In genomic region chr5:139481580-139482049, GRCh38 we compare ENCODE assay signal across 8 cellular contexts. TPM values are rescaled to one million over a fixed set of nuclear protein-coding genes. Genes with fewer than 3 reads are reported as not detected.
DNase-seq lines count a peak whose midpoint lies in the region; ATAC-seq, FAIRE-seq and TF ChIP-seq lines count a peak whose summit lies in the region.

No MANE protein-coding gene starts in this region.

- intact Hi-C loops in body of pancreas (cut with DNase I) = no loop called here
- intact Hi-C loops in HepG2 (cut with micrococcal nuclease; ENCODE audit: unreplicated experiment) = no loop called here
- intact Hi-C loops in transverse colon (cut with DNase I; ENCODE audit: low total_unique reads) = no loop called here

- H3K9me3 ChIP-seq in body of pancreas (no peaks in the 10 kb centered on the region), HepG2 (ENCODE audit: low read length) (no peaks in the 10 kb centered on the region), transverse colon (no peaks in the 10 kb centered on the region)

- peak; percentile 33 for DNase-seq in NCI-H2196 (lab: John Stamatoyannopoulos, UW; ENCODE audit: unreplicated experiment)
- no peak for DNase-seq in NCI-H2196 treated with DMSO at 0.1 percent for 48 hours (lab: John Stamatoyannopoulos, UW; ENCODE audit: unreplicated experiment)
- no peak for DNase-seq in Jurkat, Clone E6-1 (ENCODE audit: low read depth, low spot score)
- DNase-seq in body of pancreas = peak in 1 of 4 donors; percentile 31
- no peak for DNase-seq in HepG2 (ENCODE audit: low spot score)
- DNase-seq in transverse colon = peak; percentile 39
- DNase-seq in middle frontal gyrus (ENCODE audit: extremely low spot score, low spot score) = no peak
- DNase-seq in NCI-H1105 treated with DMSO at 0.1 percent for 48 hours (lab: John Stamatoyannopoulos, UW) = no peak

- H3K9ac ChIP-seq in HepG2 (ENCODE audit: insufficient read depth, low read depth, low read length) = 0 out of 2 replicates have a peak overlapping the region, but pooled peaks have one; percentile 33

- in situ Hi-C loops in HepG2 (cut with HindIII; ENCODE audit: extremely low pct_ligation_motif_present, low pct_unique_long_range_greater_than_20kb) = no loop called here
- in situ Hi-C loops in transverse colon (cut with MboI; ENCODE audit: low pct_ligation_motif_present in 1 of 4, low pct_unique_long_range_greater_than_20kb in 1 of 4, low sequenced_read_pairs in 3 of 4) = no loop called here

- TF ChIP-seq CTCF in body of pancreas (IDR thresholded peaks at IDR 0.05) = no peak
- no peak for TF ChIP-seq CTCF in HepG2 (CRISPR knock-in tag; IDR thresholded peaks at IDR 0.05)
- peak in 1 of 5 experiments; percentile 27 for TF ChIP-seq CTCF in transverse colon (IDR thresholded peaks at IDR 0.05)

- CTCF ChIA-PET in HepG2 (lab: Yijun Ruan, JAX; ENCODE audit: low intra/inter-chr PET ratio, low total read pairs) = no interaction called here

- H3K4me3 ChIP-seq in Jurkat, Clone E6-1 (ENCODE audit: low read length) = peak overlapping the region; percentile 72
- no peak overlapping the region for H3K4me3 ChIP-seq in body of pancreas
- peak overlapping the region; percentile 37 to 60 (median 44); a peak in 5 of 6 replicates for H3K4me3 ChIP-seq in HepG2 (replicated peaks in 1 of 3; ENCODE audit: insufficient read depth in 1 of 3, low read depth in 2 of 3, low read length in 3 of 3)
- H3K4me3 ChIP-seq in transverse colon = peak overlapping the region; percentile 8 to 49 (median 30)

- 60% methylated on average over 4 of the region's 5 CpGs; no CpG with 5 or more reads in 1 of the 2 donors for WGBS in body of pancreas, 2 donors
- WGBS in HepG2 (ENCODE audit: low lambda C conversion rate) = no CpG with 5 or more reads among the region's 5 CpGs
- 51% methylated on average over 5 of the region's 5 CpGs; no CpG with 5 or more reads in 1 of the 2 donors for WGBS in transverse colon (ENCODE audit: low coverage in 1 of 2), 2 donors

- H2AFZ ChIP-seq in HepG2 (ENCODE audit: low read length) = peak overlapping the region; percentile 94

- no peaks in the 10 kb centered on the region for H3K27me3 ChIP-seq in body of pancreas
- H3K27me3 ChIP-seq in HepG2 (ENCODE audit: control insufficient read depth in 1 of 2, insufficient read depth in 2 of 2, low read length in 2 of 2) = peaks cover 0 to 3% of the 10 kb centered on the region in 2 experiments; a peak in 2 of 5 replicates
- no peaks in the 10 kb centered on the region for H3K27me3 ChIP-seq in transverse colon

- TF ChIP-seq POLR2A in body of pancreas (IDR thresholded peaks at IDR 0.05) (no peak), HepG2 (IDR thresholded peaks at IDR 0.05; ENCODE audit: insufficient read depth in 1 of 2, low read depth in 2 of 2, low read length in 2 of 2) (no peak), transverse colon (IDR thresholded peaks at IDR 0.05) (no peak)

- POLR2A ChIA-PET in HepG2 (lab: Yijun Ruan, JAX) = interaction anchor here (1.0 to 2.6 kb wide), 4 partner anchors 14 to 79 kb away, joined by 3 to 24 read pairs (median 9); partner anchors contain the start of genes DNAJC18 and UBE2D2

- no peak for TF ChIP-seq EP300 in HepG2 (IDR thresholded peaks at IDR 0.05; ENCODE audit: low read depth in 2 of 2, low read length in 2 of 2)
- no peak for TF ChIP-seq EP300 in HepG2 (CRISPR knock-in tag; IDR thresholded peaks at IDR 0.05; ENCODE audit: borderline replicate concordance)
- TF ChIP-seq EP300 in transverse colon (IDR thresholded peaks at IDR 0.05; ENCODE audit: low read depth) = no peak

- ATAC-seq in body of pancreas = peak; percentile 7
- ATAC-seq in HepG2 = peak; percentile 58

- TF ChIP-seq RAD21 in HepG2 (CRISPR knock-in tag; IDR thresholded peaks at IDR 0.05) = no peak

- no peak for FAIRE-seq in HepG2 (lab: Jason Lieb, UNC)

- peak overlapping the region; percentile 86 for H3K4me2 ChIP-seq in HepG2 (ENCODE audit: low read depth, low read length)

- no peaks in the 10 kb centered on the region for H4K20me1 ChIP-seq in HepG2 (ENCODE audit: insufficient read depth, low read length)

- BruUV-seq in HepG2 (replicated peaks; lab: Mats Ljungman, UMichigan) = no TSS peak

- H3K4me1 ChIP-seq in body of pancreas (peaks cover 9% of the 10 kb centered on the region), HepG2 (ENCODE audit: insufficient read depth, low read length) (peaks cover 22% of the 10 kb centered on the region), transverse colon (peaks cover 0 to 38% (median 23%) of the 10 kb centered on the region in 4 donors)

- no peaks in the 10 kb centered on the region for H3K79me2 ChIP-seq in HepG2 (ENCODE audit: insufficient read depth, low read length)

- H3K27ac ChIP-seq in body of pancreas = peak overlapping the region; percentile 33 to 86 (median 70)
- H3K27ac ChIP-seq in HepG2 (ENCODE audit: extremely low read length, insufficient read depth, low read length) = no peak overlapping the region
- H3K27ac ChIP-seq in transverse colon = peak overlapping the region; percentile 88 to 89 (median 89)

- H3K36me3 ChIP-seq in body of pancreas (replicated peaks in 1 of 2; ENCODE audit: insufficient read depth in 1 of 2, low read depth in 2 of 2) = no peaks in the 10 kb centered on the region
- H3K36me3 ChIP-seq in HepG2 (replicated peaks in 1 of 2; ENCODE audit: control insufficient read depth in 1 of 2, insufficient read depth in 2 of 2, low read length in 2 of 2) = no peaks in the 10 kb centered on the region
- no peaks in the 10 kb centered on the region for H3K36me3 ChIP-seq in transverse colon

RNA-seq across cellular contexts. Expression of gene STING1, which starts 0.9 kb away (rescaled TPM):
- polyA plus RNA-seq in Jurkat, Clone E6-1 (2012; ENCODE audit: insufficient read depth, insufficient read length) = 45.1 TPM
- total RNA-seq in body of pancreas = 10 to 100 TPM in 1 of 2 donors, 1 to 10 TPM in 1; 6.7 to 24.4 TPM
- total RNA-seq in HepG2 (2016; rRNA removed; fragmentation: Illumina TruSeq; extraction: Trizol) = 0.56 and 1.3 TPM in 2 replicates
- 0.40 and 0.71 TPM in 2 replicates for total RNA-seq in HepG2 (2016; cell fraction: cytosol; rRNA removed; fragmentation: Illumina TruSeq; extraction: Trizol; ENCODE audit: low read depth)
- total RNA-seq in HepG2 (2016; cell fraction: insoluble cytoplasmic fraction; rRNA removed; fragmentation: Illumina TruSeq; extraction: Trizol) = 0.59 and 1.8 TPM in 2 replicates
- 1.0 and 1.5 TPM in 2 replicates for total RNA-seq in HepG2 (2016; cell fraction: membrane; rRNA removed; fragmentation: Illumina TruSeq; extraction: Trizol)
- 2.5 and 3.9 TPM in 2 replicates for total RNA-seq in HepG2 (2016; cell fraction: nucleus; rRNA removed; fragmentation: Illumina TruSeq; extraction: Trizol)
- polyA plus RNA-seq in HepG2 (2011; rRNA removed) = 4.4 and 5.1 TPM in 2 replicates
- 2.4 and 3.4 TPM in 2 replicates for polyA plus RNA-seq in HepG2 (2011; cell fraction: cytosol; rRNA removed)
- 22.3 and 29.1 TPM in 2 replicates for polyA plus RNA-seq in HepG2 (2011; cell fraction: nucleus; rRNA removed)
- 2.3 and 2.4 TPM in 2 replicates for polyA plus RNA-seq in HepG2 (2012)
- 0.61 and 0.71 TPM in 2 replicates for polyA plus RNA-seq in HepG2 (2016; cell fraction: cytosol; fragmentation: Illumina TruSeq; extraction: Trizol; ENCODE audit: low read depth)
- polyA plus RNA-seq in HepG2 (2016; cell fraction: insoluble cytoplasmic fraction; fragmentation: Illumina TruSeq; extraction: Trizol; ENCODE audit: low read depth) = 1.1 and 1.5 TPM in 2 replicates
- 0.69 and 1.1 TPM in 2 replicates for polyA plus RNA-seq in HepG2 (2016; cell fraction: membrane; fragmentation: Illumina TruSeq; extraction: Trizol; ENCODE audit: low read depth)
- 4.0 and 5.3 TPM in 2 replicates for polyA plus RNA-seq in HepG2 (2016; cell fraction: nucleus; fragmentation: Illumina TruSeq; extraction: Trizol; ENCODE audit: insufficient read depth, low read depth)
- polyA minus RNA-seq in HepG2 (2011; rRNA and poly(A)+ RNA removed; ENCODE audit: low replicate concordance) = 3.6 and 36.7 TPM in 2 replicates
- 2.2 and 3.8 TPM in 2 replicates for polyA minus RNA-seq in HepG2 (2011; cell fraction: cytosol; rRNA and poly(A)+ RNA removed)
- polyA minus RNA-seq in HepG2 (2011; cell fraction: nucleus; rRNA and poly(A)+ RNA removed) = 4.4 and 5.2 TPM in 2 replicates
- 10 to 100 TPM; 12.2 to 51.5 (median 19.1) TPM for total RNA-seq in transverse colon

RNA-seq across cellular contexts. Expression of gene SMIM33, which starts 10.8 kb away (rescaled TPM):
- 0.44 TPM for polyA plus RNA-seq in Jurkat, Clone E6-1 (2012; ENCODE audit: insufficient read depth, insufficient read length)
- not detected for total RNA-seq in body of pancreas
- total RNA-seq in HepG2 (2016; rRNA removed; fragmentation: Illumina TruSeq; extraction: Trizol) = not detected in 2 replicates
- total RNA-seq in HepG2 (2016; cell fraction: cytosol; rRNA removed; fragmentation: Illumina TruSeq; extraction: Trizol; ENCODE audit: low read depth) = not detected in 2 replicates
- total RNA-seq in HepG2 (2016; cell fraction: insoluble cytoplasmic fraction; rRNA removed; fragmentation: Illumina TruSeq; extraction: Trizol) = not detected in 2 replicates
- not detected in 2 replicates for total RNA-seq in HepG2 (2016; cell fraction: membrane; rRNA removed; fragmentation: Illumina TruSeq; extraction: Trizol)
- total RNA-seq in HepG2 (2016; cell fraction: nucleus; rRNA removed; fragmentation: Illumina TruSeq; extraction: Trizol) = not detected in 2 replicates
- polyA plus RNA-seq in HepG2 (2011; rRNA removed) = 0.03 TPM in 1 of 2 replicates, not detected in the other
- polyA plus RNA-seq in HepG2 (2011; cell fraction: cytosol; rRNA removed) = not detected in 2 replicates
- polyA plus RNA-seq in HepG2 (2011; cell fraction: nucleus; rRNA removed) = not detected in 2 replicates
- polyA plus RNA-seq in HepG2 (2012) = not detected in 2 replicates
- polyA plus RNA-seq in HepG2 (2016; cell fraction: cytosol; fragmentation: Illumina TruSeq; extraction: Trizol; ENCODE audit: low read depth) = not detected in 2 replicates
- polyA plus RNA-seq in HepG2 (2016; cell fraction: insoluble cytoplasmic fraction; fragmentation: Illumina TruSeq; extraction: Trizol; ENCODE audit: low read depth) = not detected in 2 replicates
- not detected in 2 replicates for polyA plus RNA-seq in HepG2 (2016; cell fraction: membrane; fragmentation: Illumina TruSeq; extraction: Trizol; ENCODE audit: low read depth)
- not detected in 2 replicates for polyA plus RNA-seq in HepG2 (2016; cell fraction: nucleus; fragmentation: Illumina TruSeq; extraction: Trizol; ENCODE audit: insufficient read depth, low read depth)
- 0.18 TPM in 1 of 2 replicates, not detected in the other for polyA minus RNA-seq in HepG2 (2011; rRNA and poly(A)+ RNA removed; ENCODE audit: low replicate concordance)
- polyA minus RNA-seq in HepG2 (2011; cell fraction: cytosol; rRNA and poly(A)+ RNA removed) = not detected in 2 replicates
- not detected in 2 replicates for polyA minus RNA-seq in HepG2 (2011; cell fraction: nucleus; rRNA and poly(A)+ RNA removed)
- under 1 TPM in 2 of 4 donors, not detected in 2; 0.55 to 0.64 TPM for total RNA-seq in transverse colon

RNA-seq across cellular contexts. Expression of gene ECSCR, which starts 19.1 kb away (rescaled TPM):
- 1.4 TPM for polyA plus RNA-seq in Jurkat, Clone E6-1 (2012; ENCODE audit: insufficient read depth, insufficient read length)
- total RNA-seq in body of pancreas (1 to 10 TPM; 2.6 to 6.2 TPM), HepG2 (2016; rRNA removed; fragmentation: Illumina TruSeq; extraction: Trizol) (not detected in 2 replicates), transverse colon (1 to 10 TPM in 3 of 4 donors, not detected in 1; 2.2 to 4.8 (median 3.6) TPM)
- total RNA-seq in HepG2 (2016; cell fraction: cytosol; rRNA removed; fragmentation: Illumina TruSeq; extraction: Trizol; ENCODE audit: low read depth) = not detected in 2 replicates
- total RNA-seq in HepG2 (2016; cell fraction: insoluble cytoplasmic fraction; rRNA removed; fragmentation: Illumina TruSeq; extraction: Trizol) = 0.18 TPM in 1 of 2 replicates, not detected in the other
- total RNA-seq in HepG2 (2016; cell fraction: membrane; rRNA removed; fragmentation: Illumina TruSeq; extraction: Trizol) = 0.34 and 0.48 TPM in 2 replicates
- not detected in 2 replicates for total RNA-seq in HepG2 (2016; cell fraction: nucleus; rRNA removed; fragmentation: Illumina TruSeq; extraction: Trizol)
- 0.13 and 0.18 TPM in 2 replicates for polyA plus RNA-seq in HepG2 (2011; rRNA removed)
- polyA plus RNA-seq in HepG2 (2011; cell fraction: cytosol; rRNA removed) = 0.07 TPM in 1 of 2 replicates, not detected in the other
- polyA plus RNA-seq in HepG2 (2011; cell fraction: nucleus; rRNA removed) = 0.14 and 0.27 TPM in 2 replicates
- polyA plus RNA-seq in HepG2 (2012) = not detected in 2 replicates
- polyA plus RNA-seq in HepG2 (2016; cell fraction: cytosol; fragmentation: Illumina TruSeq; extraction: Trizol; ENCODE audit: low read depth) = 0.46 and 0.48 TPM in 2 replicates
- polyA plus RNA-seq in HepG2 (2016; cell fraction: insoluble cytoplasmic fraction; fragmentation: Illumina TruSeq; extraction: Trizol; ENCODE audit: low read depth) = not detected in 2 replicates
- polyA plus RNA-seq in HepG2 (2016; cell fraction: membrane; fragmentation: Illumina TruSeq; extraction: Trizol; ENCODE audit: low read depth) = not detected in 2 replicates
- polyA plus RNA-seq in HepG2 (2016; cell fraction: nucleus; fragmentation: Illumina TruSeq; extraction: Trizol; ENCODE audit: insufficient read depth, low read depth) = not detected in 2 replicates
- polyA minus RNA-seq in HepG2 (2011; rRNA and poly(A)+ RNA removed; ENCODE audit: low replicate concordance) = 0.86 TPM in 1 of 2 replicates, not detected in the other
- polyA minus RNA-seq in HepG2 (2011; cell fraction: cytosol; rRNA and poly(A)+ RNA removed) = not detected in 2 replicates
- not detected in 2 replicates for polyA minus RNA-seq in HepG2 (2011; cell fraction: nucleus; rRNA and poly(A)+ RNA removed)

RNA-seq across cellular contexts. Expression of gene DNAJC18, which starts 42.3 kb away (rescaled TPM):
- polyA plus RNA-seq in Jurkat, Clone E6-1 (2012; ENCODE audit: insufficient read depth, insufficient read length) = 18.7 TPM
- total RNA-seq in body of pancreas = 1 to 10 TPM; 1.6 to 3.0 TPM
- total RNA-seq in HepG2 (2016; rRNA removed; fragmentation: Illumina TruSeq; extraction: Trizol) = 6.5 and 9.6 TPM in 2 replicates
- total RNA-seq in HepG2 (2016; cell fraction: cytosol; rRNA removed; fragmentation: Illumina TruSeq; extraction: Trizol; ENCODE audit: low read depth) = 2.3 and 2.5 TPM in 2 replicates
- 5.6 and 9.2 TPM in 2 replicates for total RNA-seq in HepG2 (2016; cell fraction: insoluble cytoplasmic fraction; rRNA removed; fragmentation: Illumina TruSeq; extraction: Trizol)
- 4.6 and 5.4 TPM in 2 replicates for total RNA-seq in HepG2 (2016; cell fraction: membrane; rRNA removed; fragmentation: Illumina TruSeq; extraction: Trizol)
- total RNA-seq in HepG2 (2016; cell fraction: nucleus; rRNA removed; fragmentation: Illumina TruSeq; extraction: Trizol) = 6.0 and 8.1 TPM in 2 replicates
- polyA plus RNA-seq in HepG2 (2011; rRNA removed) = 5.7 and 6.6 TPM in 2 replicates
- 2.3 and 3.6 TPM in 2 replicates for polyA plus RNA-seq in HepG2 (2011; cell fraction: cytosol; rRNA removed)
- polyA plus RNA-seq in HepG2 (2011; cell fraction: nucleus; rRNA removed) = 1.3 and 1.6 TPM in 2 replicates
- 9.7 and 12.5 TPM in 2 replicates for polyA plus RNA-seq in HepG2 (2012)
- polyA plus RNA-seq in HepG2 (2016; cell fraction: cytosol; fragmentation: Illumina TruSeq; extraction: Trizol; ENCODE audit: low read depth) = 1.6 and 4.1 TPM in 2 replicates
- 9.3 and 9.5 TPM in 2 replicates for polyA plus RNA-seq in HepG2 (2016; cell fraction: insoluble cytoplasmic fraction; fragmentation: Illumina TruSeq; extraction: Trizol; ENCODE audit: low read depth)
- polyA plus RNA-seq in HepG2 (2016; cell fraction: membrane; fragmentation: Illumina TruSeq; extraction: Trizol; ENCODE audit: low read depth) = 4.1 and 4.4 TPM in 2 replicates
- polyA plus RNA-seq in HepG2 (2016; cell fraction: nucleus; fragmentation: Illumina TruSeq; extraction: Trizol; ENCODE audit: insufficient read depth, low read depth) = 7.1 and 8.5 TPM in 2 replicates
- polyA minus RNA-seq in HepG2 (2011; rRNA and poly(A)+ RNA removed; ENCODE audit: low replicate concordance) = 3.3 and 4.3 TPM in 2 replicates
- 4.4 and 5.2 TPM in 2 replicates for polyA minus RNA-seq in HepG2 (2011; cell fraction: cytosol; rRNA and poly(A)+ RNA removed)
- polyA minus RNA-seq in HepG2 (2011; cell fraction: nucleus; rRNA and poly(A)+ RNA removed) = 3.1 and 3.6 TPM in 2 replicates
- 1 to 10 TPM in 3 of 4 donors, under 1 TPM in 1; 0.37 to 3.8 (median 3.2) TPM for total RNA-seq in transverse colon

Comparison
In these comparisons a context has a peak if more than half of its experiments do, and no peak if none do; other contexts are left out.
1. DNase-seq: peak in NCI-H2196 (single experiment) and transverse colon (single experiment); none in NCI-H2196 treated with DMSO at 0.1 percent for 48 hours (single experiment), Jurkat, Clone E6-1 (single experiment), HepG2 (single experiment), middle frontal gyrus (single experiment) and NCI-H1105 treated with DMSO at 0.1 percent for 48 hours (single experiment).
2. H3K4me3 ChIP-seq: peak in Jurkat, Clone E6-1 (single experiment), HepG2 (3 of 3) and transverse colon (4 of 4); none in body of pancreas (0 of 2).